1 cellular context compared by ENCODE assay signal in genomic region chr2:42223067-42223636, GRCh38.
TF ChIP-seq lines count a peak whose summit lies in the region.

No MANE protein-coding gene starts in this region.

TF ChIP-seq in SK-N-SH, 30 proteins besides CTCF, POLR2A, EP300 and RAD21 (continued from another document):
- TF ChIP-seq USF1 (IDR thresholded peaks at IDR 0.05; ENCODE audit: borderline replicate concordance, low read depth) (no peak), RCOR1 (IDR thresholded peaks at IDR 0.05; ENCODE audit: low read length) (no peak), MEF2A (IDR thresholded peaks at IDR 0.05; ENCODE audit: borderline replicate concordance, low read depth) (no peak), FOSL2 (IDR thresholded peaks at IDR 0.05; ENCODE audit: borderline replicate concordance, low read depth) (no peak), PBX3 (IDR thresholded peaks at IDR 0.05) (no peak), NRF1 (IDR thresholded peaks at IDR 0.05; ENCODE audit: low read depth, low read length) (no peak)
